In the genomic region with DNA sequence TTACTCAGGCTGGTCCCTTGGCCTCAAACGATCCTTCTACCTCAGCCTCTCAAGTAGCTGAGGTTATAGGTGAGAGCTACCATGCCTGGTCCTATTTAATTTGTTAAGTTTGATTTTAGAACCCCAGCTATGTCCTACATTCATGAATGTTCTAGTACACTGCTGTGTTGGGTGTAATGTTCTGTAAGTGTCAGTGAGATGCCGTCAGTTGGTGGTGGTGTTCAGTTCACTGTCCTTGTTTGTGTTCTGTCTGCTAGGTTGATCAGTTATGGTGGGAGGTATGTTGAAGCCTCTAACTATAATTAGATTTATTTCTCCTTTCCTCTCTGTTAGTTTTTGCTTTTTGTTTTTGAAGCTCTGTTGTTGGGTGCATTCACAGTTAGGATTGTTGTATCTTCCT, we compare ENCODE assay signal across 17 cellular contexts. TPM values are rescaled to one million over a fixed set of nuclear protein-coding genes. Genes with fewer than 3 reads are reported as not detected.
DNase-seq lines count a peak whose midpoint lies in the region; FAIRE-seq and TF ChIP-seq lines count a peak whose summit lies in the region.
"Had no signal": no experiment of that assay in that cellular context is flagged by ENCODE, and none has a peak within 500 bp of the region (broad histone marks: within the 10 kb centered on the region; RNA-seq: fewer than 3 reads in every experiment).

No MANE protein-coding gene starts in this region.

- FAIRE-seq in HTR-8/SVneo (lab: Jason Lieb, UNC): peak; percentile 42
- FAIRE-seq: endothelial cell of umbilical vein had no signal

- peaks cover 37% of the 10 kb centered on the region for H3K4me1 Mint-ChIP-seq in activated CD4-positive, alpha-beta T cell treated with anti-CD3 and anti-CD28 coated beads, Interleukin-2, amount 10 ng/mL, durations not matched to agents 24 days and 14 days
- H3K4me1 Mint-ChIP-seq in endodermal cell: peaks cover 11% of the 10 kb centered on the region
- H3K4me1 Mint-ChIP-seq in nephron progenitor cell: peaks cover 4% of the 10 kb centered on the region

- H3K36me3 ChIP-seq in endodermal cell (ENCODE audit: control insufficient read depth, insufficient read depth, low read length) (peaks cover 45% of the 10 kb centered on the region), adrenal gland (replicated peaks in 1 of 2) (no peaks in the 10 kb centered on the region)

- H3K9me3 ChIP-seq in endodermal cell (ENCODE audit: control insufficient read depth, low read length) (no peaks in the 10 kb centered on the region), adrenal gland (replicated peaks in 1 of 3) (no peaks in the 10 kb centered on the region)
- H3K9me3 ChIP-seq: spleen had no signal

- H3K27ac Mint-ChIP-seq in activated CD4-positive, alpha-beta T cell treated with anti-CD3 and anti-CD28 coated beads, Interleukin-2, amount 10 ng/mL, durations not matched to agents 24 days and 14 days: peak overlapping the region; percentile 39
- H3K27ac Mint-ChIP-seq in endodermal cell (peak overlapping the region; percentile 56), nephron progenitor cell (peak overlapping the region; percentile 21)
- H3K27ac Mint-ChIP-seq: activated CD4-positive, alpha-beta memory T cell treated with anti-CD3 and anti-CD28 coated beads for 36 hours had no signal

- H3K27ac ChIP-seq in endodermal cell (ENCODE audit: low read depth, low read length) (no peak overlapping the region), adrenal gland (peak overlapping the region in 1 of 5 donors; percentile 6)
- H3K27ac ChIP-seq: spleen, VCaP had no signal

- 92% methylated on average over 2 of the region's 2 CpGs; no CpG with 5 or more reads in 1 of the 2 experiments for WGBS in endodermal cell (ENCODE audit: insufficient coverage in 1 of 2, insufficient read length in 1 of 2), 2 experiments
- 81 to 94% (median 83%) methylated on average over 2 of the region's 2 CpGs for WGBS in adrenal gland, 4 donors

- intact Hi-C loops in activated CD4-positive, alpha-beta T cell treated with anti-CD3 and anti-CD28 coated beads, Interleukin-2, amount 10 ng/mL, durations not matched to agents 24 days and 14 days (cut with micrococcal nuclease): no loop called here
- intact Hi-C loops in adrenal gland (cut with DNase I): no loop called here

- H3K4me3 ChIP-seq in endodermal cell (ENCODE audit: low read length) (no peak overlapping the region), adrenal gland (no peak overlapping the region)
- H3K4me3 ChIP-seq: spleen had no signal

- peaks cover 23% of the 10 kb centered on the region for H3K36me3 Mint-ChIP-seq in activated CD4-positive, alpha-beta T cell treated with anti-CD3 and anti-CD28 coated beads, Interleukin-2, amount 10 ng/mL, durations not matched to agents 24 days and 14 days (ENCODE audit: low read depth)
- H3K36me3 Mint-ChIP-seq in endodermal cell (ENCODE audit: low read depth) (peaks cover 46% of the 10 kb centered on the region), nephron progenitor cell (ENCODE audit: low read depth) (peaks cover 91% of the 10 kb centered on the region)

- TF ChIP-seq POLR2A in adrenal gland (IDR thresholded peaks at IDR 0.05): no peak

- H3K27me3 ChIP-seq in endodermal cell (ENCODE audit: control insufficient read depth, insufficient read depth, low read length, poor library complexity, severe bottlenecking): no peaks in the 10 kb centered on the region
- no peaks in the 10 kb centered on the region for H3K27me3 ChIP-seq in adrenal gland
- H3K27me3 ChIP-seq: spleen had no signal

- DNase-seq in activated CD4-positive, alpha-beta T cell treated with anti-CD3 and anti-CD28 coated beads, Interleukin-2, amount 10 ng/mL, durations not matched to agents 24 days and 14 days: no peak
- DNase-seq in activated CD4-positive, alpha-beta T cell treated with anti-CD3 and anti-CD28 coated beads for 1 hour: no peak
- no peak for DNase-seq in HTR-8/SVneo (ENCODE audit: insufficient read length, low spot score)
- DNase-seq in endodermal cell: no peak
- DNase-seq in nephron progenitor cell: no peak
- no peak for DNase-seq in DMS79 (lab: John Stamatoyannopoulos, UW)
- DNase-seq in adrenal gland: no peak
- no peak for DNase-seq in T-helper 9 cell
- DNase-seq: 8988T; activated CD4-positive, alpha-beta memory T cell treated with anti-CD3 and anti-CD28 coated beads for 36 hours; MM.1S; NCI-H1436 treated with DMSO at 0.1 percent for 48 hours; NCI-H2171 treated with DMSO at 0.1 percent for 48 hours; NCI-H69; spleen had no signal

- no peak overlapping the region for H3K4me3 Mint-ChIP-seq in activated CD4-positive, alpha-beta T cell treated with anti-CD3 and anti-CD28 coated beads, Interleukin-2, amount 10 ng/mL, durations not matched to agents 24 days and 14 days
- H3K4me3 Mint-ChIP-seq in endodermal cell: no peak overlapping the region
- H3K4me3 Mint-ChIP-seq in nephron progenitor cell: no peak overlapping the region
- H3K4me3 Mint-ChIP-seq: activated CD4-positive, alpha-beta memory T cell treated with anti-CD3 and anti-CD28 coated beads for 36 hours had no signal

- no peaks in the 10 kb centered on the region for H3K9me3 Mint-ChIP-seq in activated CD4-positive, alpha-beta T cell treated with anti-CD3 and anti-CD28 coated beads, Interleukin-2, amount 10 ng/mL, durations not matched to agents 24 days and 14 days
- H3K9me3 Mint-ChIP-seq in endodermal cell (no peaks in the 10 kb centered on the region), nephron progenitor cell (peaks cover 74% of the 10 kb centered on the region)
- H3K9me3 Mint-ChIP-seq: activated CD4-positive, alpha-beta memory T cell treated with anti-CD3 and anti-CD28 coated beads for 36 hours had no signal

- H3K27me3 Mint-ChIP-seq in activated CD4-positive, alpha-beta T cell treated with anti-CD3 and anti-CD28 coated beads, Interleukin-2, amount 10 ng/mL, durations not matched to agents 24 days and 14 days: no peaks in the 10 kb centered on the region
- H3K27me3 Mint-ChIP-seq in endodermal cell (ENCODE audit: insufficient read depth) (no peaks in the 10 kb centered on the region), nephron progenitor cell (ENCODE audit: low read depth, poor library complexity) (no peaks in the 10 kb centered on the region)
- H3K27me3 Mint-ChIP-seq: activated CD4-positive, alpha-beta memory T cell treated with anti-CD3 and anti-CD28 coated beads for 36 hours had no signal

- no peak for TF ChIP-seq CTCF in endodermal cell (conservative IDR thresholded peaks at IDR 0.05)
- TF ChIP-seq CTCF in nephron progenitor cell (IDR thresholded peaks at IDR 0.05): no peak
- TF ChIP-seq CTCF in adrenal gland (IDR thresholded peaks at IDR 0.05): no peak

- H3K9ac ChIP-seq in endodermal cell (ENCODE audit: extremely low read depth, low read length, poor library complexity, severe bottlenecking): no peak overlapping the region

- H3K4me1 ChIP-seq in endodermal cell (ENCODE audit: control insufficient read depth, insufficient read depth, low read length): no peaks in the 10 kb centered on the region
- peaks cover 10 to 39% of the 10 kb centered on the region in 2 donors for H3K4me1 ChIP-seq in adrenal gland (replicated peaks in 1 of 2)

RNA-seq across cellular contexts. Expression of gene IST1, which starts 8.3 kb away (rescaled TPM):
- 149 and 156 TPM in 2 replicates for total RNA-seq in activated CD4-positive, alpha-beta T cell treated with anti-CD3 and anti-CD28 coated beads, Interleukin-2, amount 10 ng/mL, durations not matched to agents 24 days and 14 days
- total RNA-seq in endodermal cell (100 to 1,000 TPM; 259 to 319 TPM), adrenal gland (100 to 1,000 TPM; 138 to 213 (median 195) TPM)
- polyA plus RNA-seq in endodermal cell (2013, experiment 1 of 2): 272 TPM
- polyA plus RNA-seq in endodermal cell (2013, experiment 2 of 2): 254 TPM
- polyA plus RNA-seq in adrenal gland: 100 to 1,000 TPM; 125 to 188 (median 146) TPM

RNA-seq across cellular contexts. Expression of gene ZNF821, which starts 19.6 kb away (rescaled TPM):
- total RNA-seq in activated CD4-positive, alpha-beta T cell treated with anti-CD3 and anti-CD28 coated beads, Interleukin-2, amount 10 ng/mL, durations not matched to agents 24 days and 14 days: 5.9 and 6.5 TPM in 2 replicates
- total RNA-seq in endodermal cell (10 to 100 TPM; 12.1 to 12.8 TPM), adrenal gland (1 to 10 TPM; 5.9 to 9.4 (median 6.6) TPM)
- polyA plus RNA-seq in endodermal cell (2013, experiment 1 of 2): 26.3 TPM
- 20.7 TPM for polyA plus RNA-seq in endodermal cell (2013, experiment 2 of 2)
- 10 to 100 TPM in 1 of 3 donors, 1 to 10 TPM in 2; 4.6 to 13.1 (median 7.7) TPM for polyA plus RNA-seq in adrenal gland

RNA-seq across cellular contexts. Expression of gene ATXN1L, which starts 57.8 kb away (rescaled TPM):
- total RNA-seq in activated CD4-positive, alpha-beta T cell treated with anti-CD3 and anti-CD28 coated beads, Interleukin-2, amount 10 ng/mL, durations not matched to agents 24 days and 14 days: 16.7 and 19.3 TPM in 2 replicates
- 10 to 100 TPM; 28.9 to 30.7 TPM for total RNA-seq in endodermal cell
- polyA plus RNA-seq in endodermal cell (2013, experiment 1 of 2): 16.6 TPM
- polyA plus RNA-seq in endodermal cell (2013, experiment 2 of 2): 17.4 TPM
- total RNA-seq in adrenal gland: 10 to 100 TPM; 14.9 to 27.1 (median 21.3) TPM
- polyA plus RNA-seq in adrenal gland: 10 to 100 TPM in 1 of 3 donors, 1 to 10 TPM in 2; 4.9 to 14.5 (median 6.7) TPM
